Comparison of ENCODE assay signal across 17 cellular contexts in genomic region chr12:30990316-30990715, GRCh38.
DNase-seq lines count a peak whose midpoint lies in the region; ATAC-seq, FAIRE-seq and TF ChIP-seq lines count a peak whose summit lies in the region.
"Had no signal": no experiment of that assay in that cellular context is flagged by ENCODE, and none has a peak within 500 bp of the region (broad histone marks: within the 10 kb centered on the region; RNA-seq: fewer than 3 reads in every experiment).

No MANE protein-coding gene starts in this region.

- H3K27ac ChIP-seq in WERI-Rb-1: peak overlapping the region; percentile 80
- no peak overlapping the region for H3K27ac ChIP-seq in mesendoderm (ENCODE audit: low read depth, low read length)
- H3K27ac ChIP-seq: RWPE1 had no signal

- H2BK120ac ChIP-seq in mesendoderm (ENCODE audit: low read depth, low read length): no peak overlapping the region

- DNase-seq in DMS 273 (lab: John Stamatoyannopoulos, UW; ENCODE audit: unreplicated experiment) (peak; percentile 33), DMS 273 treated with DMSO at 0.1 percent for 48 hours (lab: John Stamatoyannopoulos, UW) (no peak), D721Med (ENCODE audit: insufficient read length, low spot score) (peak; percentile 95), WERI-Rb-1 (peak; percentile 83), mesendoderm (peak; percentile 22), MV-4-11 (lab: John Stamatoyannopoulos, UW) (no peak), OCI-M1 (lab: John Stamatoyannopoulos, UW) (no peak)
- DNase-seq: NCI-H1048; NCI-H226; NCI-H748 treated with DMSO at 0.1 percent for 48 hours; NK-92 treated with Interleukin-12 subunit alpha and Interleukin-12 subunit beta, amount 100 ng/mL, for 24 hours had no signal

- H3K4me2 ChIP-seq in mesendoderm (ENCODE audit: low read length): no peak overlapping the region
- H3K4me2 ChIP-seq: SK-N-SH had no signal

- TF ChIP-seq CTCF in D721Med (IDR thresholded peaks at IDR 0.05; ENCODE audit: insufficient read depth, missing control alignments) (no peak), WERI-Rb-1 (IDR thresholded peaks at IDR 0.05; ENCODE audit: low read depth, low read length) (no peak)

- H3K18ac ChIP-seq in mesendoderm (ENCODE audit: low read length): no peak overlapping the region

- ATAC-seq in HG02884 (IDR thresholded peaks at IDR 0.05; ENCODE audit: unreplicated experiment): no peak

- WGBS in mesendoderm (ENCODE audit: extremely low coverage, insufficient coverage, low lambda C conversion rate): no CpG with 5 or more reads among the region's 10 CpGs

- H2BK15ac ChIP-seq in mesendoderm (replicated peaks; ENCODE audit: low read depth): no peak overlapping the region

- H4K8ac ChIP-seq in mesendoderm (ENCODE audit: low read depth, low read length): no peak overlapping the region

- H3K9ac ChIP-seq in mesendoderm (ENCODE audit: low read length): no peak overlapping the region
- H3K9ac ChIP-seq: SK-N-SH had no signal

- no peak overlapping the region for H3K23ac ChIP-seq in mesendoderm (ENCODE audit: low read length)

- H3K27me3 ChIP-seq in WERI-Rb-1 (ENCODE audit: insufficient read depth, low read depth, severe bottlenecking): no peaks in the 10 kb centered on the region
- H3K27me3 ChIP-seq in mesendoderm (ENCODE audit: insufficient read depth, low read length, poor library complexity): no peaks in the 10 kb centered on the region
- H3K27me3 ChIP-seq: BE2C had no signal

- H3K4me3 ChIP-seq in WERI-Rb-1 (ENCODE audit: low read depth, low read length) (0 out of 2 replicates have a peak overlapping the region, but pooled peaks have one; percentile 6), mesendoderm (ENCODE audit: low read length) (no peak overlapping the region)
- H3K4me3 ChIP-seq: K562 had no signal

- no peaks in the 10 kb centered on the region for H3K79me2 ChIP-seq in mesendoderm (ENCODE audit: control insufficient read depth, insufficient read depth, low read length)

- FAIRE-seq in D721Med (lab: Jason Lieb, UNC): no peak
- FAIRE-seq: H54, K562 had no signal

- H4K5ac ChIP-seq in mesendoderm (ENCODE audit: low read length): no peak overlapping the region

- H3K56ac ChIP-seq in mesendoderm (ENCODE audit: low read length): no peak overlapping the region

- H3K9me3 ChIP-seq in WERI-Rb-1 (ENCODE audit: severe bottlenecking): no peaks in the 10 kb centered on the region
- H3K9me3 ChIP-seq: BE2C, SK-N-SH had no signal

- H3K4me1 ChIP-seq in mesendoderm (ENCODE audit: control insufficient read depth, low read depth, low read length): no peaks in the 10 kb centered on the region
- H3K4me1 ChIP-seq: BE2C had no signal

- H3K79me1 ChIP-seq in mesendoderm (ENCODE audit: low read length): no peaks in the 10 kb centered on the region

- no peak overlapping the region for H3K4ac ChIP-seq in mesendoderm (ENCODE audit: low read depth, low read length)

- H3K36me3 ChIP-seq in WERI-Rb-1 (peaks cover 8% of the 10 kb centered on the region), mesendoderm (ENCODE audit: control insufficient read depth, insufficient read depth, low read length) (no peaks in the 10 kb centered on the region)
- H3K36me3 ChIP-seq: BE2C had no signal

- no peak overlapping the region for H2AK5ac ChIP-seq in mesendoderm (ENCODE audit: low read length)

- H2BK5ac ChIP-seq in mesendoderm (ENCODE audit: low read length): no peak overlapping the region

Comparison
In these comparisons a context has a peak if more than half of its experiments do, and no peak if none do; other contexts are left out.
1. DNase-seq: peak in DMS 273 (single experiment), D721Med (single experiment), WERI-Rb-1 (single experiment) and mesendoderm (single experiment); none in DMS 273 treated with DMSO at 0.1 percent for 48 hours (single experiment), MV-4-11 (single experiment) and OCI-M1 (single experiment).